12 cellular contexts compared by ENCODE assay signal in genomic region chr5:37071901-37072581, GRCh38.
A peak's percentile ranks its signal among the peaks of the same experiment; 100 is the strongest.
DNase-seq lines count a peak whose midpoint lies in the region; ATAC-seq and TF ChIP-seq lines count a peak whose summit lies in the region.
"Had no signal": no experiment of that assay in that cellular context is flagged by ENCODE, and none has a peak within 500 bp of the region (broad histone marks: within the 10 kb centered on the region; RNA-seq: fewer than 3 reads in every experiment).

No MANE protein-coding gene starts in this region.

- no peak for TF ChIP-seq CTCF in fibroblast of mammary gland (conservative IDR thresholded peaks at IDR 0.05; ENCODE audit: control insufficient read depth, insufficient read depth, low read depth, low read length)

- no peak overlapping the region for H3K4me3 ChIP-seq in fibroblast of mammary gland (ENCODE audit: control insufficient read depth, low read depth, low read length)
- H3K4me3 ChIP-seq: adrenal gland had no signal

- ATAC-seq in HG03025 (IDR thresholded peaks at IDR 0.05; ENCODE audit: low FRiP score, unreplicated experiment) (no peak), HG02884 (IDR thresholded peaks at IDR 0.05; ENCODE audit: unreplicated experiment) (no peak)
- ATAC-seq: activated CD8-positive, alpha-beta T cell treated with anti-CD3 and anti-CD28 coated beads, Interleukin-2, amount 10 ng/mL, durations not matched to agents 7 days and 5 days; esophagus mucosa had no signal

- DNase-seq in ELR (ENCODE audit: low read depth) (peak; percentile 71), RPMI7951 (ENCODE audit: low read depth) (peak; percentile 25), fibroblast of mammary gland (ENCODE audit: low read depth) (peak; percentile 40), pulmonary artery endothelial cell (ENCODE audit: low read depth, low spot score) (peak; percentile 66), iPS-NIHi11 (ENCODE audit: low spot score) (no peak)
- DNase-seq: activated CD8-positive, alpha-beta T cell treated with anti-CD3 and anti-CD28 coated beads, Interleukin-2, amount 10 ng/mL, durations not matched to agents 7 days and 5 days; NCI-H345; stimulated activated naive CD4-positive, alpha-beta T cell had no signal
